In the genomic region with DNA sequence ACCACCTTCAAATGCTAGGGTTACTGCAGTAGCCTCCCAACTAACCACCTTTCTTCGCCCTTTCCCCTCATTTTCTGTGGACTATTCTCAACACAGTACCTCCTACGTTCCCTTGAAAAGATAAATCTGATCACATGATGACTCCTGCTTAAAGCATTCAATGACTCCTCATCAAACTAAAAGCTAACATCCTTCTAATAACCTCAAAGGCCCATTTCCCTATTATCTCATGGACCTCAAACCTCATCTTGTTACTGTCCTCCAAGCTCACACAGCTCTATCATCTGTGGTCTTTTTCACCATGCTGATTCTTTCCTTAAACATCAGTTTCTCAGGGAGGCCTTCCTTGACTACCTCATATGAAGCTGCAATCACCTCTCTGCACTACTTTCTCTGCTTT, we compare ENCODE assay signal across 30 cellular contexts. TPM values are rescaled to one million over a fixed set of nuclear protein-coding genes. Genes with fewer than 3 reads are reported as not detected.
DNase-seq lines count a peak whose midpoint lies in the region; ATAC-seq, FAIRE-seq and TF ChIP-seq lines count a peak whose summit lies in the region.
"Had no signal": no experiment of that assay in that cellular context is flagged by ENCODE, and none has a peak within 500 bp of the region (broad histone marks: within the 10 kb centered on the region; RNA-seq: fewer than 3 reads in every experiment).

No MANE protein-coding gene starts in this region.

- H3K27ac ChIP-seq in GM23338 (ENCODE audit: low read depth), result no peak overlapping the region
- H3K27ac ChIP-seq in astrocyte (ENCODE audit: low read depth, low read length), result no peak overlapping the region
- peak overlapping the region in 3 of 4 donors; percentile 16 to 62 (median 50) for H3K27ac ChIP-seq in gastrocnemius medialis
- H3K27ac ChIP-seq: A549; BLaER1 treated with 17β-estradiol and CSF1 and Interleukin-3, amounts not matched to agents 10 nM and 100 nM; RWPE1 had no signal

- H3K4me1 Mint-ChIP-seq in GM23338 (peaks cover 24% of the 10 kb centered on the region; the same call in 2 of the 3 replicates), astrocyte (ENCODE audit: low read depth, unreplicated experiment) (peaks cover 5% of the 10 kb centered on the region)
- H3K4me1 Mint-ChIP-seq: IgD-negative memory B cell had no signal

- H4K20me1 ChIP-seq in GM23338 (replicated peaks; ENCODE audit: insufficient read depth), result no peaks in the 10 kb centered on the region
- no peaks in the 10 kb centered on the region for H4K20me1 ChIP-seq in astrocyte (ENCODE audit: insufficient read depth, low read length)
- H4K20me1 ChIP-seq: BLaER1 treated with 17β-estradiol and CSF1 and Interleukin-3, amounts not matched to agents 10 nM and 100 nM had no signal

- ATAC-seq in GM23338, result no peak
- ATAC-seq in gastrocnemius medialis, result peak in 1 of 2 donors; percentile 15
- ATAC-seq in HG03457 (IDR thresholded peaks at IDR 0.05; ENCODE audit: unreplicated experiment), result no peak
- ATAC-seq: A549; CD8-positive, alpha-beta T cell; Panc1 had no signal

- TF ChIP-seq CTCF in GM23338 (conservative IDR thresholded peaks at IDR 0.05; ENCODE audit: low read depth in 2 of 2), result no peak
- no peak for TF ChIP-seq CTCF in astrocyte (IDR thresholded peaks at IDR 0.05; ENCODE audit: insufficient read depth, low read depth, low read length)
- no peak for TF ChIP-seq CTCF in gastrocnemius medialis (IDR thresholded peaks at IDR 0.05 in 4 of 5, conservative IDR thresholded peaks at IDR 0.05 in 1 of 5)

- H3K9ac ChIP-seq in astrocyte (ENCODE audit: low read length), result no peak overlapping the region
- H3K9ac ChIP-seq: BLaER1 treated with 17β-estradiol and CSF1 and Interleukin-3, amounts not matched to agents 10 nM and 100 nM had no signal

- no peaks in the 10 kb centered on the region for H3K36me3 Mint-ChIP-seq in GM23338 (ENCODE audit: low read depth)
- no peaks in the 10 kb centered on the region for H3K36me3 Mint-ChIP-seq in astrocyte (ENCODE audit: low read depth, unreplicated experiment)
- H3K36me3 Mint-ChIP-seq: CD8-positive, alpha-beta T cell; IgD-negative memory B cell had no signal

- H3K27ac Mint-ChIP-seq in GM23338 (no peak overlapping the region), astrocyte (ENCODE audit: unreplicated experiment) (no peak overlapping the region)
- H3K27ac Mint-ChIP-seq: CD8-positive, alpha-beta T cell; H9; HFFc6; IgD-negative memory B cell had no signal

- H3K79me2 ChIP-seq in GM23338 (replicated peaks; ENCODE audit: insufficient read depth) (no peaks in the 10 kb centered on the region), astrocyte (ENCODE audit: insufficient read depth, low read length) (no peaks in the 10 kb centered on the region)

- H3K27me3 ChIP-seq in GM23338 (ENCODE audit: insufficient read depth), result no peaks in the 10 kb centered on the region
- peaks cover 3% of the 10 kb centered on the region for H3K27me3 ChIP-seq in astrocyte (ENCODE audit: insufficient read depth, low read length)
- H3K27me3 ChIP-seq in gastrocnemius medialis, result no peaks in the 10 kb centered on the region
- H3K27me3 ChIP-seq: BLaER1 treated with 17β-estradiol and CSF1 and Interleukin-3, amounts not matched to agents 10 nM and 100 nM had no signal

- H3K27me3 Mint-ChIP-seq in GM23338 (ENCODE audit: insufficient read depth, low read depth, poor library complexity) (no peaks in the 10 kb centered on the region), astrocyte (ENCODE audit: low read depth, unreplicated experiment) (no peaks in the 10 kb centered on the region)

- in situ Hi-C loops in gastrocnemius medialis (cut with MboI; ENCODE audit: low sequenced_read_pairs in 4 of 4), result no loop called here

- no peaks in the 10 kb centered on the region for H3K9me3 Mint-ChIP-seq in GM23338
- H3K9me3 Mint-ChIP-seq in astrocyte (ENCODE audit: unreplicated experiment), result no peaks in the 10 kb centered on the region
- H3K9me3 Mint-ChIP-seq: CD8-positive, alpha-beta T cell; H9; HFFc6; IgD-negative memory B cell had no signal

- H3K9me3 ChIP-seq in astrocyte (ENCODE audit: insufficient read depth, low read depth, low read length) (no peaks in the 10 kb centered on the region), gastrocnemius medialis (no peaks in the 10 kb centered on the region)
- H3K9me3 ChIP-seq: A549; BLaER1 treated with 17β-estradiol and CSF1 and Interleukin-3, amounts not matched to agents 10 nM and 100 nM; Caco-2 had no signal

- FAIRE-seq in astrocyte (lab: Jason Lieb, UNC), result no peak
- FAIRE-seq: A549, GM12891, GM19239 had no signal

- peaks cover 23% of the 10 kb centered on the region for H3K4me1 ChIP-seq in GM23338 (ENCODE audit: insufficient read depth)
- no peaks in the 10 kb centered on the region for H3K4me1 ChIP-seq in astrocyte (ENCODE audit: insufficient read depth, low read length)
- H3K4me1 ChIP-seq in gastrocnemius medialis, result peaks cover 14 to 23% of the 10 kb centered on the region in 2 donors
- H3K4me1 ChIP-seq: A549; BLaER1 treated with 17β-estradiol and CSF1 and Interleukin-3, amounts not matched to agents 10 nM and 100 nM had no signal

- no peak for TF ChIP-seq POLR2A in gastrocnemius medialis (IDR thresholded peaks at IDR 0.05)

- H3K36me3 ChIP-seq in GM23338 (ENCODE audit: insufficient read depth) (no peaks in the 10 kb centered on the region), astrocyte (ENCODE audit: insufficient read depth, low read length) (no peaks in the 10 kb centered on the region), gastrocnemius medialis (no peaks in the 10 kb centered on the region)
- H3K36me3 ChIP-seq: BLaER1 treated with 17β-estradiol and CSF1 and Interleukin-3, amounts not matched to agents 10 nM and 100 nM had no signal

- no peak for DNase-seq in GM23338 (ENCODE audit: low spot score)
- DNase-seq in astrocyte (ENCODE audit: low read depth), result peak; percentile 51
- DNase-seq in kidney tubule cell (ENCODE audit: low spot score), result peak; percentile 7
- no peak for DNase-seq in gastrocnemius medialis
- DNase-seq in NCI-H1436 treated with DMSO at 0.1 percent for 48 hours (lab: John Stamatoyannopoulos, UW), result no peak
- DNase-seq in ecto neural progenitor cell (ENCODE audit: low spot score), result no peak
- no peak for DNase-seq in stimulated activated CD4-positive, alpha-beta T cell treated with anti-CD3 and anti-CD28 coated beads, Interleukin-4, amount 100 ng/mL, for 24 hours
- DNase-seq: AML-193; Caco-2; CD8-positive, alpha-beta T cell; GF-D8; H9; HFFc6; NCI-H1092; NCI-H1417 treated with DMSO at 0.1 percent for 48 hours; NCI-H187; NCI-H2081 treated with DMSO at 0.1 percent for 48 hours; NCI-H2171; NCI-H226; NCI-H510A; NCI-H69; SHP77 had no signal

- H3K9me2 ChIP-seq in GM23338 (ENCODE audit: insufficient read depth), result no peaks in the 10 kb centered on the region; the same call in 1 of the 2 replicates

- no peak overlapping the region; the same call in 1 of the 2 replicates for H3K4me2 ChIP-seq in GM23338
- H3K4me2 ChIP-seq in astrocyte (ENCODE audit: low read length), result no peak overlapping the region
- H3K4me2 ChIP-seq: A549; BLaER1 treated with 17β-estradiol and CSF1 and Interleukin-3, amounts not matched to agents 10 nM and 100 nM had no signal

- intact Hi-C loops in gastrocnemius medialis (cut with DNase I; ENCODE audit: low total_unique reads), result no loop called here

- H3F3A ChIP-seq in GM23338 (replicated peaks; ENCODE audit: low read depth), result no peaks in the 10 kb centered on the region

- H3K4me3 ChIP-seq in GM23338 (no peak overlapping the region), astrocyte (ENCODE audit: insufficient read depth, low read depth, low read length) (no peak overlapping the region), gastrocnemius medialis (no peak overlapping the region)
- H3K4me3 ChIP-seq: A549; BLaER1 treated with 17β-estradiol and CSF1 and Interleukin-3, amounts not matched to agents 10 nM and 100 nM had no signal

- H2AFZ ChIP-seq in GM23338 (peak overlapping the region; percentile 74; the same call in 1 of the 2 replicates), astrocyte (ENCODE audit: low read depth, low read length) (no peak overlapping the region)

- H3K4me3 Mint-ChIP-seq in GM23338, result no peak overlapping the region
- no peak overlapping the region for H3K4me3 Mint-ChIP-seq in astrocyte (ENCODE audit: unreplicated experiment)
- H3K4me3 Mint-ChIP-seq: CD8-positive, alpha-beta T cell; H9; HFFc6; IgD-negative memory B cell had no signal

TF ChIP-seq in GM23338, 12 proteins besides CTCF, POLR2A, EP300 and RAD21 (continues in another document):
- TF ChIP-seq ZNF331 (CRISPR knock-in tag; IDR thresholded peaks at IDR 0.05; ENCODE audit: low read depth), result no peak
- no peak for TF ChIP-seq ETS1 (IDR thresholded peaks at IDR 0.05)

RNA-seq across cellular contexts. Expression of gene GADL1, which starts 29.6 kb away (rescaled TPM):
- total RNA-seq in GM23338 (2014; rRNA removed; shearing (Covaris generic)), result 0.35 and 0.97 TPM in 2 replicates
- polyA plus RNA-seq in GM23338 (2016; fragmentation: Nextera tagmentation; extraction: Ambion mirVana), result 0.31 and 0.50 TPM in 2 replicates
- total RNA-seq in astrocyte (0.09 TPM in 1 of 2 replicates, not detected in the other), gastrocnemius medialis (under 1 TPM; 0.13 to 0.55 (median 0.42) TPM)
- total RNA-seq: CD8-positive, alpha-beta T cell; HFFc6 had no signal
- polyA plus RNA-seq: A549, IgD-negative memory B cell had no signal

Comparison
In these comparisons a context has a peak if more than half of its experiments do, and no peak if none do; other contexts are left out.
1. DNase-seq: peak in astrocyte (single experiment) and kidney tubule cell (single experiment); none in GM23338 (single experiment), gastrocnemius medialis (0 of 2), NCI-H1436 treated with DMSO at 0.1 percent for 48 hours (single experiment), ecto neural progenitor cell (single experiment) and stimulated activated CD4-positive, alpha-beta T cell treated with anti-CD3 and anti-CD28 coated beads, Interleukin-4, amount 100 ng/mL, for 24 hours (single experiment).
2. H3K27ac ChIP-seq: peak in gastrocnemius medialis (3 of 4); none in GM23338 (single experiment) and astrocyte (single experiment).